8 cellular contexts compared by ENCODE assay signal in the genomic region with DNA sequence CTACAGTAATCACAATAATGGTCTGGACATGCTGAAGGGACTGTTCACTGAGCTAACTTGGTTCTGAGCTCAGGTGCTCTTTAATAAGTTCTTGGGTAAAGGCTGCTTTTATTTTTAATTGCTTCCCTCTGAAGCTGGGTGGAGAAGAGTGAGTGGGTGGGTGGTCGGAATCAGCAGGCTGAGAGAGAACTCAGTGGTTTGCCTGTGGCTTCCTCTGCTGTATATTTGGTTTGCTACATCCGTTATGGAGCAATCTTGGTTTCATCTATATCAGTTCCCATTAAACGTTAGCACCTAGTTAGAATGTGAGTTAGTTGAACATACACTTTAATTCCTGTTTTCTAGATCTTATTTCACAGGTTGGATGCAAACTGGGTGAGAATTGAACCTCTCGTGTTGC. TPM values are rescaled to one million over a fixed set of nuclear protein-coding genes. Genes with fewer than 3 reads are reported as not detected.
DNase-seq lines count a peak whose midpoint lies in the region; ATAC-seq and TF ChIP-seq lines count a peak whose summit lies in the region.

No MANE protein-coding gene starts in this region.

- H3K27ac Mint-ChIP-seq in CD4-positive, alpha-beta T cell = peak overlapping the region; percentile 75
- peak overlapping the region; percentile 8 for H3K27ac Mint-ChIP-seq in activated T-cell treated with anti-CD3 and anti-CD28 coated beads, Interleukin-2, amount 50 U/mL, for 72 hours

- no peaks in the 10 kb centered on the region for H3K9me3 Mint-ChIP-seq in CD4-positive, alpha-beta T cell
- no peaks in the 10 kb centered on the region for H3K9me3 Mint-ChIP-seq in activated T-cell treated with anti-CD3 and anti-CD28 coated beads, Interleukin-2, amount 50 U/mL, for 72 hours

- peak; percentile 87 for ATAC-seq in CD4-positive, alpha-beta T cell (ENCODE audit: poor library complexity)
- ATAC-seq in GM21423 (IDR thresholded peaks at IDR 0.05; ENCODE audit: unreplicated experiment) = peak; percentile 65
- ATAC-seq in activated T-cell treated with anti-CD3 and anti-CD28 coated beads, Interleukin-2, amount 50 U/mL, for 72 hours (replicated peaks in 1 of 2) = peak; percentile 42 to 44

- no peak overlapping the region for H3K27ac ChIP-seq in CD4-positive, alpha-beta T cell (ENCODE audit: low read depth, low read length)
- H3K27ac ChIP-seq in WERI-Rb-1 (no peak overlapping the region), testis (no peak overlapping the region), stomach (peak overlapping the region in 1 of 5 donors; percentile 2)

- TF ChIP-seq EP300 in stomach (IDR thresholded peaks at IDR 0.05) = no peak

- H3K36me3 Mint-ChIP-seq in CD4-positive, alpha-beta T cell (ENCODE audit: low read depth) = peaks cover 40% of the 10 kb centered on the region
- H3K36me3 Mint-ChIP-seq in activated T-cell treated with anti-CD3 and anti-CD28 coated beads, Interleukin-2, amount 50 U/mL, for 72 hours (ENCODE audit: insufficient read depth in 2 of 2) = peaks cover 7 to 20% of the 10 kb centered on the region in 2 donors

- WGBS in testis, 2 donors = 57 to 65% methylated on average over 4 of the region's 4 CpGs
- WGBS in stomach, 5 donors = 45 to 67% (median 50%) methylated on average over 4 of the region's 4 CpGs

- H3K4me3 ChIP-seq in WERI-Rb-1 (ENCODE audit: low read depth, low read length) (no peak overlapping the region), testis (no peak overlapping the region), stomach (no peak overlapping the region)

- H3K4me1 ChIP-seq in testis (no peaks in the 10 kb centered on the region), stomach (peaks cover 0 to 42% (median 6%) of the 10 kb centered on the region in 4 donors)

- H3K36me3 ChIP-seq in WERI-Rb-1 = no peaks in the 10 kb centered on the region
- no peaks in the 10 kb centered on the region for H3K36me3 ChIP-seq in testis (ENCODE audit: low read depth, missing control alignments)
- H3K36me3 ChIP-seq in stomach = peaks cover 0 to 56% (median 46%) of the 10 kb centered on the region in 4 donors

- no peaks in the 10 kb centered on the region for H3K9me3 ChIP-seq in CD4-positive, alpha-beta T cell (ENCODE audit: control insufficient read depth, low read length)
- H3K9me3 ChIP-seq in WERI-Rb-1 (ENCODE audit: severe bottlenecking) (no peaks in the 10 kb centered on the region), testis (no peaks in the 10 kb centered on the region), stomach (no peaks in the 10 kb centered on the region)

- peak in 4 of 10 experiments; percentile 17 to 28 (median 20) for DNase-seq in CD4-positive, alpha-beta T cell
- DNase-seq in KG1 (lab: John Stamatoyannopoulos, UW) (peak; percentile 64), WERI-Rb-1 (no peak), testis (no peak), stomach (no peak)
- DNase-seq in activated T-cell treated with anti-CD3 and anti-CD28 coated beads, Interleukin-2, amount 50 U/mL, for 72 hours = peak; percentile 53 to 64
- peak; percentile 73 for DNase-seq in stimulated activated CD4-positive, alpha-beta T cell treated with anti-CD3 and anti-CD28 coated beads, Interleukin-15, amount 100 ng/mL, for 24 hours

- H3K27me3 ChIP-seq in CD4-positive, alpha-beta T cell (ENCODE audit: control insufficient read depth, insufficient read depth, low read length) = no peaks in the 10 kb centered on the region
- H3K27me3 ChIP-seq in WERI-Rb-1 (ENCODE audit: insufficient read depth, low read depth, severe bottlenecking) (no peaks in the 10 kb centered on the region), testis (no peaks in the 10 kb centered on the region), stomach (no peaks in the 10 kb centered on the region)

- intact Hi-C loops in CD4-positive, alpha-beta T cell (cut with DNase I, micrococcal nuclease) = no loop called here
- intact Hi-C loops in testis (cut with DNase I; ENCODE audit: low total_unique reads) = no loop called here
- intact Hi-C loops in stomach (cut with DNase I; ENCODE audit: low total_unique reads) = no loop called here

- peaks cover 80% of the 10 kb centered on the region for H3K4me1 Mint-ChIP-seq in CD4-positive, alpha-beta T cell (ENCODE audit: low read depth)
- H3K4me1 Mint-ChIP-seq in activated T-cell treated with anti-CD3 and anti-CD28 coated beads, Interleukin-2, amount 50 U/mL, for 72 hours (ENCODE audit: low read depth) = peaks cover 81% of the 10 kb centered on the region

- peak overlapping the region; percentile 83 for H3K4me3 Mint-ChIP-seq in CD4-positive, alpha-beta T cell
- H3K4me3 Mint-ChIP-seq in activated T-cell treated with anti-CD3 and anti-CD28 coated beads, Interleukin-2, amount 50 U/mL, for 72 hours = peak overlapping the region; percentile 25 to 64

- no peaks in the 10 kb centered on the region for H3K27me3 Mint-ChIP-seq in CD4-positive, alpha-beta T cell
- no peaks in the 10 kb centered on the region for H3K27me3 Mint-ChIP-seq in activated T-cell treated with anti-CD3 and anti-CD28 coated beads, Interleukin-2, amount 50 U/mL, for 72 hours (ENCODE audit: low read depth)

- CTCF ChIA-PET in CD4-positive, alpha-beta T cell (lab: Charles Lee) = interaction anchor here (1.6 kb wide), 1 partner anchor 21 kb away, joined by 3 read pairs; no protein-coding TSS in a partner anchor

- TF ChIP-seq POLR2A in testis (IDR thresholded peaks at IDR 0.05) = no peak
- no peak for TF ChIP-seq POLR2A in stomach (IDR thresholded peaks at IDR 0.05)

- no peak for TF ChIP-seq CTCF in CD4-positive, alpha-beta T cell (IDR thresholded peaks at IDR 0.05)
- TF ChIP-seq CTCF in WERI-Rb-1 (IDR thresholded peaks at IDR 0.05; ENCODE audit: low read depth, low read length) = no peak
- TF ChIP-seq CTCF in testis (IDR thresholded peaks at IDR 0.05) = no peak
- no peak for TF ChIP-seq CTCF in stomach (IDR thresholded peaks at IDR 0.05)

- POLR2A ChIA-PET in CD4-positive, alpha-beta T cell (lab: Charles Lee) = interaction anchor here (0.7 to 2.9 kb wide), 10 partner anchors 8 to 197 kb away, joined by 3 to 14 read pairs (median 5); a partner anchor contains a TSS

RNA-seq across cellular contexts. Expression of a gene that starts 23.3 kb away (rescaled TPM):
- total RNA-seq in CD4-positive, alpha-beta T cell = 10 to 100 TPM; 31.2 to 33.6 TPM
- 10 to 100 TPM; 50.3 to 55.3 TPM for total RNA-seq in activated T-cell treated with anti-CD3 and anti-CD28 coated beads, Interleukin-2, amount 50 U/mL, for 72 hours
- 10 to 100 TPM; 24.7 to 32.1 TPM for total RNA-seq in testis
- 43.3 TPM for polyA plus RNA-seq in testis (ENCODE audit: insufficient read depth, low read depth, low replicate concordance)
- 10 to 100 TPM in 4 of 5 donors, 1 to 10 TPM in 1; 3.1 to 45.3 (median 39.3) TPM for total RNA-seq in stomach
- 10 to 100 TPM; 19.6 to 53.1 (median 37.8) TPM for polyA plus RNA-seq in stomach

RNA-seq across cellular contexts. Expression of a gene that starts 50.0 kb away (rescaled TPM):
- 10 to 100 TPM; 14.9 to 18.5 TPM for total RNA-seq in CD4-positive, alpha-beta T cell
- 10 to 100 TPM; 39.0 to 51.7 TPM for total RNA-seq in activated T-cell treated with anti-CD3 and anti-CD28 coated beads, Interleukin-2, amount 50 U/mL, for 72 hours
- total RNA-seq in testis (10 to 100 TPM; 31.0 to 38.7 TPM), stomach (10 to 100 TPM; 18.7 to 50.9 (median 43.2) TPM)
- polyA plus RNA-seq in testis (ENCODE audit: insufficient read depth, low read depth, low replicate concordance) (21.7 TPM), stomach (10 to 100 TPM; 17.4 to 27.0 (median 18.5) TPM)

RNA-seq across cellular contexts. Expression of a gene that starts 54.6 kb away (rescaled TPM):
- 100 to 1,000 TPM; 173 to 176 TPM for total RNA-seq in CD4-positive, alpha-beta T cell
- 10 to 100 TPM; 82.2 to 92.2 TPM for total RNA-seq in activated T-cell treated with anti-CD3 and anti-CD28 coated beads, Interleukin-2, amount 50 U/mL, for 72 hours
- total RNA-seq in testis = 100 to 1,000 TPM in 1 of 2 donors, 10 to 100 TPM in 1; 86.1 to 104 TPM
- polyA plus RNA-seq in testis (ENCODE audit: insufficient read depth, low read depth, low replicate concordance) = 105 TPM
- total RNA-seq in stomach = 100 to 1,000 TPM in 2 of 5 donors, 10 to 100 TPM in 3; 20.4 to 154 (median 92.4) TPM
- 10 to 100 TPM; 17.0 to 26.3 (median 24.6) TPM for polyA plus RNA-seq in stomach

Comparison
In these comparisons a context has a peak if more than half of its experiments do, and no peak if none do; other contexts are left out.
1. DNase-seq: peak in KG1 (single experiment), activated T-cell treated with anti-CD3 and anti-CD28 coated beads, Interleukin-2, amount 50 U/mL, for 72 hours (2 of 2) and stimulated activated CD4-positive, alpha-beta T cell treated with anti-CD3 and anti-CD28 coated beads, Interleukin-15, amount 100 ng/mL, for 24 hours (single experiment); none in WERI-Rb-1 (single experiment), testis (single experiment) and stomach (single experiment).
2. Peak in every context shown above with its lines, with median percentiles within 50 percentile points of each other: ATAC-seq.